9 cellular contexts compared by ENCODE assay signal in the genomic region with DNA sequence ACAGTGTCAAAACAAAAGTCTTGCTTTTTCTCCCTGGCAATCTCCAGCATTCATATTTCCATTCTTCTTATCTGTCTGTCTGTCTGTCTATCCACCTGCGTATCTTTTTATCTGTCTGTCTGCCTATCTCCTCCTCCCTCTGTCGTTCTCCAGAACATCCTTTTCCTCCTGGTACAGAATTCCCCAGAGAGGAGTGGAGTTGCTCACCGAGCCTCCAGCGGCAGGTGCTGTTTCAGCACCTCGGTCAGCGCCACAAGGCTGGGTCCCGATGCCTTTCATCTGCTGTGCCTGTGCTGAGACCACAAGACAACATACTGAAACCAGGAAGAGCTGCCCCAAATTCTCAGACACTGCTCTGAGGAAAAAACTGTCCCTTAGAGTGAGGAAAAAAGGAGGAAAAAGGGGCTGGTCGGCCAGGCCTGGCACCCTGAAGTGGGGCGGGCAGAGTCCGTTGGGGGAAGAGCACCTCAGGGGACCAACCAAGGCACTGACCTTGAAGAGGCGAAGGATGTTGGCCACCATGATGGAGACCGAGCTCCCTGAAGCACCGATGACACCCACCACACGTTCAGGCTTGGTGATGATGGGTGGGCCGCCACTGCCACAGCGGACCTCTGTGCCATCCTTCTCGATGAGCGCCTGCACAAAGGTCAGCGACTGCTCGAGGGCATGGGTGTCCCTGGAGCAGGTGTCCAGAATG. TPM values are rescaled to one million over a fixed set of nuclear protein-coding genes. Genes with fewer than 3 reads are reported as not detected.
DNase-seq lines count a peak whose midpoint lies in the region; ATAC-seq and TF ChIP-seq lines count a peak whose summit lies in the region.
"Had no signal": no experiment of that assay in that cellular context is flagged by ENCODE, and none has a peak within 500 bp of the region (broad histone marks: within the 10 kb centered on the region; RNA-seq: fewer than 3 reads in every experiment).

No MANE protein-coding gene starts in this region.

- H3K4me1 ChIP-seq in effector memory CD4-positive, alpha-beta T cell (ENCODE audit: control insufficient read depth, insufficient read depth, low read length, poor library complexity, severe bottlenecking) = no peaks in the 10 kb centered on the region

- no peak overlapping the region for H3K4me3 Mint-ChIP-seq in T-helper 17 cell
- H3K4me3 Mint-ChIP-seq: CD4-positive, CD25-positive, alpha-beta regulatory T cell had no signal

- H3K4me1 Mint-ChIP-seq in T-helper 17 cell = no peaks in the 10 kb centered on the region

- H3K27ac ChIP-seq in effector memory CD4-positive, alpha-beta T cell (ENCODE audit: insufficient read depth, low read length, poor library complexity, severe bottlenecking) = no peak overlapping the region

- H3K27me3 ChIP-seq in effector memory CD4-positive, alpha-beta T cell (replicated peaks; ENCODE audit: control insufficient read depth, insufficient read depth, low read length, poor library complexity, severe bottlenecking) = no peaks in the 10 kb centered on the region

- no peak for ATAC-seq in T-helper 17 cell

- no peaks in the 10 kb centered on the region for H3K36me3 Mint-ChIP-seq in T-helper 17 cell (ENCODE audit: low read depth)
- H3K36me3 Mint-ChIP-seq: CD4-positive, CD25-positive, alpha-beta regulatory T cell had no signal

- H3K27me3 Mint-ChIP-seq in T-helper 17 cell = peaks cover 64% of the 10 kb centered on the region

- H3K36me3 ChIP-seq in effector memory CD4-positive, alpha-beta T cell (ENCODE audit: control insufficient read depth, insufficient read depth, low read length) = no peaks in the 10 kb centered on the region

- no peak overlapping the region for H3K27ac Mint-ChIP-seq in T-helper 17 cell

- peak; percentile 19 for DNase-seq in activated naive CD4-positive, alpha-beta T cell treated with Interleukin-2 at 50 U/mL for 16 hours
- DNase-seq in activated naive CD4-positive, alpha-beta T cell treated with anti-CD3 and anti-CD28 coated beads, Interleukin-2, amount 50 U/mL, for 16 hours = no peak
- DNase-seq in ecto neural progenitor cell (ENCODE audit: low spot score) (peak; percentile 86), NCI-H1048 (lab: John Stamatoyannopoulos, UW) (no peak), T-helper 17 cell (no peak)
- DNase-seq in stimulated activated CD8-positive, alpha-beta memory T cell treated with anti-CD3 and anti-CD28 coated beads, Interleukin-4, amount 100 ng/mL, for 48 hours = peak; percentile 54
- no peak for DNase-seq in effector memory CD4-positive, alpha-beta T cell

- no peaks in the 10 kb centered on the region for H3K9me3 ChIP-seq in T-helper 17 cell (ENCODE audit: control insufficient read depth, low read length, poor library complexity, severe bottlenecking)
- no peaks in the 10 kb centered on the region for H3K9me3 ChIP-seq in effector memory CD4-positive, alpha-beta T cell (ENCODE audit: control insufficient read depth, low read length)

- H3K4me3 ChIP-seq in effector memory CD4-positive, alpha-beta T cell (ENCODE audit: insufficient read depth, low read depth, low read length, poor library complexity, severe bottlenecking) = no peak overlapping the region

TF ChIP-seq in PFSK-1, 5 proteins besides CTCF, POLR2A, EP300 and RAD21:
- TF ChIP-seq TAF1 (IDR thresholded peaks at IDR 0.05; ENCODE audit: borderline replicate concordance, insufficient read depth, low read length) = no peak
- TF ChIP-seq, protein P1, sequence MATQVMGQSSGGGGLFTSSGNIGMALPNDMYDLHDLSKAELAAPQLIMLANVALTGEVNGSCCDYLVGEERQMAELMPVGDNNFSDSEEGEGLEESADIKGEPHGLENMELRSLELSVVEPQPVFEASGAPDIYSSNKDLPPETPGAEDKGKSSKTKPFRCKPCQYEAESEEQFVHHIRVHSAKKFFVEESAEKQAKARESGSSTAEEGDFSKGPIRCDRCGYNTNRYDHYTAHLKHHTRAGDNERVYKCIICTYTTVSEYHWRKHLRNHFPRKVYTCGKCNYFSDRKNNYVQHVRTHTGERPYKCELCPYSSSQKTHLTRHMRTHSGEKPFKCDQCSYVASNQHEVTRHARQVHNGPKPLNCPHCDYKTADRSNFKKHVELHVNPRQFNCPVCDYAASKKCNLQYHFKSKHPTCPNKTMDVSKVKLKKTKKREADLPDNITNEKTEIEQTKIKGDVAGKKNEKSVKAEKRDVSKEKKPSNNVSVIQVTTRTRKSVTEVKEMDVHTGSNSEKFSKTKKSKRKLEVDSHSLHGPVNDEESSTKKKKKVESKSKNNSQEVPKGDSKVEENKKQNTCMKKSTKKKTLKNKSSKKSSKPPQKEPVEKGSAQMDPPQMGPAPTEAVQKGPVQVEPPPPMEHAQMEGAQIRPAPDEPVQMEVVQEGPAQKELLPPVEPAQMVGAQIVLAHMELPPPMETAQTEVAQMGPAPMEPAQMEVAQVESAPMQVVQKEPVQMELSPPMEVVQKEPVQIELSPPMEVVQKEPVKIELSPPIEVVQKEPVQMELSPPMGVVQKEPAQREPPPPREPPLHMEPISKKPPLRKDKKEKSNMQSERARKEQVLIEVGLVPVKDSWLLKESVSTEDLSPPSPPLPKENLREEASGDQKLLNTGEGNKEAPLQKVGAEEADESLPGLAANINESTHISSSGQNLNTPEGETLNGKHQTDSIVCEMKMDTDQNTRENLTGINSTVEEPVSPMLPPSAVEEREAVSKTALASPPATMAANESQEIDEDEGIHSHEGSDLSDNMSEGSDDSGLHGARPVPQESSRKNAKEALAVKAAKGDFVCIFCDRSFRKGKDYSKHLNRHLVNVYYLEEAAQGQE (IDR thresholded peaks at IDR 0.05; ENCODE audit: insufficient read depth in 1 of 2, low read depth in 2 of 2, low read length in 2 of 2) = peak; percentile 96

RNA-seq across cellular contexts. Expression of a gene that starts 13.3 kb away (rescaled TPM):
- polyA plus RNA-seq in PFSK-1 (2012; ENCODE audit: insufficient read length, low read depth) = not detected
- total RNA-seq in T-helper 17 cell = not detected
- total RNA-seq: CD4-positive, CD25-positive, alpha-beta regulatory T cell had no signal
- polyA plus RNA-seq: CD4-positive, CD25-positive, alpha-beta regulatory T cell had no signal

Comparison
In these comparisons a context has a peak if more than half of its experiments do, and no peak if none do; other contexts are left out.
1. DNase-seq: peak in activated naive CD4-positive, alpha-beta T cell treated with Interleukin-2 at 50 U/mL for 16 hours (single experiment), ecto neural progenitor cell (single experiment) and stimulated activated CD8-positive, alpha-beta memory T cell treated with anti-CD3 and anti-CD28 coated beads, Interleukin-4, amount 100 ng/mL, for 48 hours (single experiment); none in activated naive CD4-positive, alpha-beta T cell treated with anti-CD3 and anti-CD28 coated beads, Interleukin-2, amount 50 U/mL, for 16 hours (single experiment), NCI-H1048 (single experiment), T-helper 17 cell (0 of 3) and effector memory CD4-positive, alpha-beta T cell (0 of 3).